Comparison of ENCODE assay signal across 8 cellular contexts in the genomic region with DNA sequence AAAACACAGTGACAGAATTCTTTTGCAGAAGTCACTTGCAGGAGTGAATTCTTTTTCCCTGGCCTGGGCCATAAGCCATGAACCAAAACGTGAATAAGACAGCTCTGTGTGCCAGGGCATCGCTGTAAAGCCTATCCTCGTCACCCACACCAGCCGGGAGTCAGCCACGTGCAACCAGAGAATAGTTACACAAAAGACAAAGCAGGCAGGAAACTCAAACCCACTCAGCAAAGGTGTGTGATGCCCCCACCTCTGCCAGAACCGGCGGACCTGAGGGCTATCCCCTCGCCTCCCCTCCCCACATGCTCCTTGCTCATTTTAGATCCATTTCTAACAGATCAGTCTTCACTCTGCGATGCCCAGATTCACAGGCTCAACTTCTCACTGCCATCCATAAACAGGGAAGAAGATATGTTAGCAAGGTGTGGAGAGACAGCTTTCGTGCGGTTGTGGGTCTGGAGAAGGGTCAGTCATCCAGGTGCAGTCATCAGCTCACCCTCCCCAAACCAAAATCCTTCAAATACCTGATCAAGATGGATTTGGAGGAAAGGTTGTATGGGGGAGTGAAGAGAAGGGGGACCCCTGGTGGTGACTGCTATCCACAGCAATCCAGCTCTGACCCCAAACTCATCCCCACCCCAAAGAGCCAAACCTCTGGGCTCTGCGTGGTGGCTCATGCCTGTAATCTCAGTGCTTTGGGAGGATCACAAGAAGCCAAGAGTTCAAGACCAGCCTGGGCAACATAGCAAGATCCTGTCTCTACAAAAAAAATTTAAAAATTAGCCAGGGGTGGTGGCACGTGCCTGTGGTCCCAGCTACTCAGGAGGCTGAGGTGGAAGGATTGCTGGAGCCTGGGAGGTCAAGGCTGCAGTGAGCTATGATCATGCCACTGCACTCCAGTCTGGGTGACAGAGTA.
DNase-seq lines count a peak whose midpoint lies in the region; ATAC-seq and TF ChIP-seq lines count a peak whose summit lies in the region.

No MANE protein-coding gene starts in this region.

- POLR2A ChIA-PET in HEK293T (lab: Yijun Ruan, JAX), result no interaction called here

- peak; percentile 63 for ATAC-seq in left ventricle myocardium superior
- ATAC-seq in GM21423 (IDR thresholded peaks at IDR 0.05; ENCODE audit: unreplicated experiment), result no peak

- intact Hi-C loops in left ventricle myocardium superior (cut with micrococcal nuclease), result loop anchor here (10.0 kb wide), 1 partner anchor 188 kb away; no protein-coding TSS in a partner anchor

- DNase-seq in EL (peak; percentile 17), HEK293T (ENCODE audit: extremely low spot score) (peak; percentile 55), NCI-H748 treated with DMSO at 0.1 percent for 48 hours (lab: John Stamatoyannopoulos, UW) (peak; percentile 17), activated T-helper 1 cell treated with Interleukin-2 at 50 U/mL for 16 hours (ENCODE audit: low read depth) (peak; percentile 6), left ventricle myocardium superior (no peak), NCI-H2081 treated with DMSO at 0.1 percent for 48 hours (lab: John Stamatoyannopoulos, UW) (no peak)
- peak; percentile 7 to 14 for DNase-seq in stimulated activated CD4-positive, alpha-beta T cell treated with anti-CD3 and anti-CD28 coated beads, Interleukin-15, amount 100 ng/mL, for 48 hours (ENCODE audit: low read depth in 2 of 2)

- CTCF ChIA-PET in HEK293T (lab: Yijun Ruan, JAX), result interaction anchor here (0.5 to 1.8 kb wide), 10 partner anchors 9 to 1400 kb away, joined by 3 to 6 read pairs (median 4); no protein-coding TSS in a partner anchor

TF ChIP-seq in HEK293T, 16 proteins besides CTCF, POLR2A, EP300 and RAD21:
- TF ChIP-seq FOXK2 (IDR thresholded peaks at IDR 0.05) (no peak), L3MBTL2 (conservative IDR thresholded peaks at IDR 0.05) (no peak), FOXA1 (IDR thresholded peaks at IDR 0.05) (no peak)

Comparison
In these comparisons a context has a peak if more than half of its experiments do, and no peak if none do; other contexts are left out.
1. DNase-seq: peak in EL (single experiment), HEK293T (single experiment), NCI-H748 treated with DMSO at 0.1 percent for 48 hours (single experiment), activated T-helper 1 cell treated with Interleukin-2 at 50 U/mL for 16 hours (single experiment) and stimulated activated CD4-positive, alpha-beta T cell treated with anti-CD3 and anti-CD28 coated beads, Interleukin-15, amount 100 ng/mL, for 48 hours (2 of 2); none in left ventricle myocardium superior (single experiment) and NCI-H2081 treated with DMSO at 0.1 percent for 48 hours (single experiment).